Comparison of ENCODE assay signal across 24 cellular contexts in the genomic region with DNA sequence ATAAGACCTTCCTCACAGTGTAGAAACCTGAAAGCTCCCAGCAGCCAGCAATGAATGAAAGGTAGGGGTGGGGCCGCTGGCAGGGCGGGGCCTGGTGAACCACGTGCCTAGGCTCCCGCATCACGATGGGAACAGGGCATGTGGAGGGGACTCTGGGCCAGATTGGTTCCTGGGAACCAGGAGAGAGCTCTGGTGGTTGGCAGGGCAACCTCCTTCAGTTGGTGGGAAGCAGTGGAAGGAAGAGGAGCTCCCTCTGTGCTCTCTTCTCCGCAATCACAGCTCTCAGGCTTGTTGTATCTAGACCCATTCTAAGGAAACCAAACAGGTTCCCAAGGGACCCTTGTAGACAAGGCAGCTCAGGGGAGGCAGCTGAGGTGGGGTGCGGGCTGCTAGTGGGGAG. TPM values are rescaled to one million over a fixed set of nuclear protein-coding genes. Genes with fewer than 3 reads are reported as not detected.
DNase-seq lines count a peak whose midpoint lies in the region; ATAC-seq, FAIRE-seq and TF ChIP-seq lines count a peak whose summit lies in the region.
"Had no signal": no experiment of that assay in that cellular context is flagged by ENCODE, and none has a peak within 500 bp of the region (broad histone marks: within the 10 kb centered on the region; RNA-seq: fewer than 3 reads in every experiment).

No MANE protein-coding gene starts in this region.

- peaks cover 93% of the 10 kb centered on the region for H3K79me2 ChIP-seq in HCT116 (ENCODE audit: insufficient read depth, low read length)
- peaks cover 45% of the 10 kb centered on the region for H3K79me2 ChIP-seq in keratinocyte (ENCODE audit: control insufficient read depth, insufficient read depth, low read length)

- no peak overlapping the region; the same call in 1 of the 2 replicates for H3K27ac ChIP-seq in HCT116 (ENCODE audit: low read depth, low read length)
- H3K27ac ChIP-seq in caudate nucleus (ENCODE audit: low read depth, low read length), result no peak overlapping the region
- H3K27ac ChIP-seq in keratinocyte (ENCODE audit: control insufficient read depth, insufficient read depth, low read length), result peak overlapping the region; percentile 42
- peak overlapping the region; percentile 60 for H3K27ac ChIP-seq in thymus (ENCODE audit: low read depth)
- no peak overlapping the region for H3K27ac ChIP-seq in right atrium auricular region
- H3K27ac ChIP-seq: coronary artery, HL-60, KMS-11, PC-9, SJSA1, tibial nerve had no signal

- POLR2A ChIA-PET in HCT116 (lab: Charles Lee), result no interaction called here

- no peak for TF ChIP-seq RAD21 in HCT116 (IDR thresholded peaks at IDR 0.05; ENCODE audit: low read depth)

- DNase-seq in HCT116 (ENCODE audit: low read depth, low spot score), result no peak
- DNase-seq in caudate nucleus (lab: John Stamatoyannopoulos, UW), result peak in 39 of 61 donors; percentile 11 to 80 (median 32)
- DNase-seq in keratinocyte (ENCODE audit: low read depth, low spot score), result no peak
- DNase-seq in right atrium auricular region (ENCODE audit: low spot score), result no peak
- DNase-seq in activated effector memory CD4-positive, alpha-beta T cell treated with anti-CD3 and anti-CD28 coated beads, Interleukin-2, amount 50 U/mL, for 16 hours, result no peak
- DNase-seq: activated CD4-positive, CD25-positive, alpha-beta regulatory T cell treated with anti-CD3 and anti-CD28 coated beads, Interleukin-2, amount 50 U/mL, for 72 hours; activated CD8-positive, alpha-beta memory T cell treated with anti-CD3 and anti-CD28 coated beads for 24 hours; activated naive CD8-positive, alpha-beta T cell treated with anti-CD3 and anti-CD28 coated beads for 36 hours; foreskin fibroblast; MV-4-11; NCI-H187; NCI-H226; NCI-H82; PC-9; retina had no signal

- 93% methylated on average over 7 of the region's 7 CpGs for WGBS in thymus

- ATAC-seq in HCT116, result peak; percentile 45
- ATAC-seq in SK-N-SH treated with all-trans-retinoic acid at 6 μM for 48 hours, result no peak
- ATAC-seq: left lobe of liver had no signal

- intact Hi-C loops in HCT116 (cut with micrococcal nuclease), result no loop called here

- H3K9me1 ChIP-seq in keratinocyte (ENCODE audit: control insufficient read depth, extremely low read depth, insufficient read depth, low read length), result peaks cover 4% of the 10 kb centered on the region

- no peak overlapping the region for H3K4me2 ChIP-seq in HCT116 (ENCODE audit: low read length)
- peak overlapping the region; percentile 17 for H3K4me2 ChIP-seq in keratinocyte (ENCODE audit: control insufficient read depth, extremely low read depth, insufficient read depth, low read depth, low read length)
- H3K4me2 ChIP-seq: KMS-11, PC-9 had no signal

- H3K27me3 ChIP-seq in HCT116 (ENCODE audit: insufficient read depth, low read length) (no peaks in the 10 kb centered on the region), keratinocyte (ENCODE audit: control insufficient read depth, extremely low read depth, insufficient read depth, low read length) (no peaks in the 10 kb centered on the region), thymus (ENCODE audit: control insufficient read depth, insufficient read depth) (no peaks in the 10 kb centered on the region), right atrium auricular region (no peaks in the 10 kb centered on the region)
- H3K27me3 ChIP-seq: SJSA1, tibial nerve had no signal

- H3K9ac ChIP-seq in HCT116 (ENCODE audit: low read length) (no peak overlapping the region), keratinocyte (ENCODE audit: control insufficient read depth, extremely low read depth, insufficient read depth, low read length) (peak overlapping the region; percentile 22)
- H3K9ac ChIP-seq: KMS-11 had no signal

- peaks cover 9 to 30% of the 10 kb centered on the region in 2 experiments for H3K4me1 ChIP-seq in HCT116 (ENCODE audit: control insufficient read depth in 1 of 2, insufficient read depth in 2 of 2, low read length in 2 of 2)
- peaks cover 74% of the 10 kb centered on the region for H3K4me1 ChIP-seq in keratinocyte (ENCODE audit: control insufficient read depth, extremely low read depth, insufficient read depth, low read length)
- peaks cover 3% of the 10 kb centered on the region for H3K4me1 ChIP-seq in thymus (ENCODE audit: control insufficient read depth, insufficient read depth, low read length)
- H3K4me1 ChIP-seq in right atrium auricular region, result peaks cover 0 to 64% of the 10 kb centered on the region in 2 donors

- no peak overlapping the region for H3K4me3 ChIP-seq in HCT116 (replicated peaks in 1 of 2; ENCODE audit: low read depth in 1 of 2, low read length in 2 of 2)
- H3K4me3 ChIP-seq in keratinocyte (ENCODE audit: control insufficient read depth in 2 of 3, extremely low read depth in 1 of 3, insufficient read depth in 2 of 3, low read depth in 1 of 3, low read length in 3 of 3), result no peak overlapping the region
- H3K4me3 ChIP-seq in thymus (ENCODE audit: low read length), result no peak overlapping the region
- H3K4me3 ChIP-seq in right atrium auricular region, result no peak overlapping the region
- H3K4me3 ChIP-seq: coronary artery, HAP-1, PC-9, SJSA1, tibial nerve had no signal

- dilution Hi-C loops in keratinocyte (cut with MboI; ENCODE audit: extremely low pct_ligation_motif_present, low sequenced_read_pairs), result no loop called here

- no TSS peak for BruUV-seq in HCT116 (replicated peaks; lab: Mats Ljungman, UMichigan)

- CTCF ChIA-PET in HCT116 (lab: Charles Lee), result no interaction called here

- no peak for FAIRE-seq in keratinocyte (lab: Jason Lieb, UNC)

- TF ChIP-seq CTCF in HCT116 (IDR thresholded peaks at IDR 0.05 in 2 of 3, conservative IDR thresholded peaks at IDR 0.05 in 1 of 3; ENCODE audit: borderline replicate concordance in 1 of 3, insufficient read depth in 1 of 3, low read depth in 2 of 3, low read length in 2 of 3), result no peak
- TF ChIP-seq CTCF in keratinocyte (optimal IDR thresholded peaks at IDR 0.05 in 1 of 3, IDR thresholded peaks at IDR 0.05 in 1 of 3, conservative IDR thresholded peaks at IDR 0.05 in 1 of 3; ENCODE audit: extremely low read depth in 1 of 3, insufficient read depth in 2 of 3, low read length in 3 of 3), result no peak
- no peak for TF ChIP-seq CTCF in right atrium auricular region (IDR thresholded peaks at IDR 0.05)

- no peak for TF ChIP-seq POLR2A in HCT116 (IDR thresholded peaks at IDR 0.05; ENCODE audit: borderline replicate concordance, extremely low read depth, insufficient read depth, insufficient read length)

- peaks cover 35% of the 10 kb centered on the region for H4K20me1 ChIP-seq in HCT116 (ENCODE audit: insufficient read depth)
- H4K20me1 ChIP-seq in keratinocyte (ENCODE audit: control insufficient read depth, extremely low read depth, insufficient read depth, low read length), result peaks cover 5% of the 10 kb centered on the region

- RAD21 ChIA-PET in HCT116 (lab: Charles Lee; ENCODE audit: low non-redundant PET in 1 of 2, low total read pairs in 2 of 2, uncharacterized antibody in 2 of 2, unreplicated experiment in 2 of 2), result no interaction called here

- H3K9me3 ChIP-seq in HCT116 (ENCODE audit: control insufficient read depth in 1 of 2, insufficient read depth in 1 of 2, low read depth in 1 of 2, low read length in 2 of 2) (no peaks in the 10 kb centered on the region), keratinocyte (ENCODE audit: control insufficient read depth, low read depth, low read length) (no peaks in the 10 kb centered on the region), thymus (ENCODE audit: control insufficient read depth) (no peaks in the 10 kb centered on the region), right atrium auricular region (no peaks in the 10 kb centered on the region)
- H3K9me3 ChIP-seq: HAP-1, SJSA1, tibial nerve had no signal

- H3K36me3 ChIP-seq in HCT116 (ENCODE audit: control insufficient read depth in 1 of 2, insufficient read depth in 2 of 2, low read length in 2 of 2) (peaks cover 3 to 7% of the 10 kb centered on the region in 2 experiments; a peak in 1 of 4 replicates), keratinocyte (ENCODE audit: control insufficient read depth in 2 of 2, extremely low read depth in 1 of 2, insufficient read depth in 2 of 2, low read length in 2 of 2) (no peaks in the 10 kb centered on the region), thymus (ENCODE audit: control insufficient read depth, insufficient read depth) (peaks cover 5% of the 10 kb centered on the region), right atrium auricular region (peaks cover 11% of the 10 kb centered on the region)

- H2AFZ ChIP-seq in HCT116 (ENCODE audit: low read depth, low read length, poor library complexity, severe bottlenecking) (no peak overlapping the region), keratinocyte (ENCODE audit: control insufficient read depth, low read length) (no peak overlapping the region)
- H2AFZ ChIP-seq: PC-9 had no signal

- H3K9me2 ChIP-seq in HCT116 (ENCODE audit: insufficient read depth), result no peaks in the 10 kb centered on the region

RNA-seq across cellular contexts. Expression of a gene that starts 10.5 kb away (rescaled TPM):
- total RNA-seq in HCT116 (2021; ENCODE audit: unreplicated experiment) (68.3 TPM), right atrium auricular region (10 to 100 TPM; 25.0 to 59.3 TPM)
- polyA plus RNA-seq in HCT116 (2012), result 25.3 and 32.9 TPM in 2 replicates
- polyA plus RNA-seq in keratinocyte (30.2 to 54.1 TPM (median 41.2 TPM) in 3 replicates), thymus (42.4 TPM)
- 17.5 TPM for polyA plus RNA-seq in keratinocyte (2011; ENCODE audit: low read depth)
- 34.5 and 54.3 TPM in 2 replicates for polyA plus RNA-seq in keratinocyte (2011; cell fraction: cytosol; rRNA removed)
- polyA plus RNA-seq in keratinocyte (2011; cell fraction: nucleus; rRNA removed), result 87.7 and 94.8 TPM in 2 replicates
- polyA plus RNA-seq in keratinocyte (2012; ENCODE audit: low replicate concordance), result 20.4 and 34.5 TPM in 2 replicates
- 39.3 to 55.2 TPM (median 43.3 TPM) in 3 replicates for polyA minus RNA-seq in keratinocyte
- 29.0 TPM for polyA minus RNA-seq in keratinocyte (2011; cell fraction: cytosol; rRNA and poly(A)+ RNA removed)
- 24.7 and 41.9 TPM in 2 replicates for polyA minus RNA-seq in keratinocyte (2011; cell fraction: nucleus; rRNA and poly(A)+ RNA removed)

RNA-seq across cellular contexts. Expression of a gene that starts 46.8 kb away (rescaled TPM):
- 22.1 TPM for total RNA-seq in HCT116 (2021; ENCODE audit: unreplicated experiment)
- polyA plus RNA-seq in HCT116 (2012), result 21.3 and 23.7 TPM in 2 replicates
- polyA plus RNA-seq in keratinocyte, result 14.7 to 18.1 TPM (median 16.6 TPM) in 3 replicates
- polyA plus RNA-seq in keratinocyte (2011; ENCODE audit: low read depth), result 8.8 TPM
- polyA plus RNA-seq in keratinocyte (2011; cell fraction: cytosol; rRNA removed), result 9.2 and 13.6 TPM in 2 replicates
- 35.3 and 53.7 TPM in 2 replicates for polyA plus RNA-seq in keratinocyte (2011; cell fraction: nucleus; rRNA removed)
- polyA plus RNA-seq in keratinocyte (2012; ENCODE audit: low replicate concordance), result 10.7 and 13.3 TPM in 2 replicates
- 21.0 to 33.8 TPM (median 25.3 TPM) in 3 replicates for polyA minus RNA-seq in keratinocyte
- 12.3 TPM for polyA minus RNA-seq in keratinocyte (2011; cell fraction: cytosol; rRNA and poly(A)+ RNA removed)
- 17.7 and 33.6 TPM in 2 replicates for polyA minus RNA-seq in keratinocyte (2011; cell fraction: nucleus; rRNA and poly(A)+ RNA removed)
- polyA plus RNA-seq in thymus, result 28.0 TPM
- total RNA-seq in right atrium auricular region, result 10 to 100 TPM in 1 of 2 donors, 1 to 10 TPM in 1; 9.0 to 11.2 TPM

RNA-seq across cellular contexts. Expression of a gene that starts 57.3 kb away (rescaled TPM):
- 35.6 TPM for total RNA-seq in HCT116 (2021; ENCODE audit: unreplicated experiment)
- 28.7 and 29.2 TPM in 2 replicates for polyA plus RNA-seq in HCT116 (2012)
- 32.7 to 44.6 TPM (median 39.5 TPM) in 3 replicates for polyA plus RNA-seq in keratinocyte
- 4.9 TPM for polyA plus RNA-seq in keratinocyte (2011; ENCODE audit: low read depth)
- 37.8 and 41.7 TPM in 2 replicates for polyA plus RNA-seq in keratinocyte (2011; cell fraction: cytosol; rRNA removed)
- 40.8 and 58.1 TPM in 2 replicates for polyA plus RNA-seq in keratinocyte (2011; cell fraction: nucleus; rRNA removed)
- polyA plus RNA-seq in keratinocyte (2012; ENCODE audit: low replicate concordance), result 12.9 and 27.4 TPM in 2 replicates
- 59.5 to 60.3 TPM (median 59.8 TPM) in 3 replicates for polyA minus RNA-seq in keratinocyte
- 50.6 TPM for polyA minus RNA-seq in keratinocyte (2011; cell fraction: cytosol; rRNA and poly(A)+ RNA removed)
- 49.1 and 52.7 TPM in 2 replicates for polyA minus RNA-seq in keratinocyte (2011; cell fraction: nucleus; rRNA and poly(A)+ RNA removed)
- 11.5 TPM for polyA plus RNA-seq in thymus
- total RNA-seq in right atrium auricular region, result 10 to 100 TPM; 15.3 to 18.1 TPM

RNA-seq across cellular contexts. Expression of a gene that starts 57.7 kb away (rescaled TPM):
- total RNA-seq in HCT116 (2021; ENCODE audit: unreplicated experiment), result 89.6 TPM
- polyA plus RNA-seq in HCT116 (2012), result 25.8 and 33.7 TPM in 2 replicates
- 27.7 to 39.8 TPM (median 36.3 TPM) in 3 replicates for polyA plus RNA-seq in keratinocyte
- polyA plus RNA-seq in keratinocyte (2011; ENCODE audit: low read depth), result 22.1 TPM
- polyA plus RNA-seq in keratinocyte (2011; cell fraction: cytosol; rRNA removed), result 31.0 and 42.5 TPM in 2 replicates
- 42.5 and 51.0 TPM in 2 replicates for polyA plus RNA-seq in keratinocyte (2011; cell fraction: nucleus; rRNA removed)
- 16.1 and 27.8 TPM in 2 replicates for polyA plus RNA-seq in keratinocyte (2012; ENCODE audit: low replicate concordance)
- polyA minus RNA-seq in keratinocyte, result 26.6 to 35.1 TPM (median 27.8 TPM) in 3 replicates
- polyA minus RNA-seq in keratinocyte (2011; cell fraction: cytosol; rRNA and poly(A)+ RNA removed), result 29.7 TPM
- 21.4 and 28.2 TPM in 2 replicates for polyA minus RNA-seq in keratinocyte (2011; cell fraction: nucleus; rRNA and poly(A)+ RNA removed)
- polyA plus RNA-seq in thymus, result 14.4 TPM
- total RNA-seq in right atrium auricular region, result 10 to 100 TPM; 85.5 to 93.9 TPM

Comparison
In these comparisons a context has a peak if more than half of its experiments do, and no peak if none do; other contexts are left out.
1. DNase-seq: peak in caudate nucleus (39 of 61); none in HCT116 (single experiment), keratinocyte (single experiment), right atrium auricular region (single experiment) and activated effector memory CD4-positive, alpha-beta T cell treated with anti-CD3 and anti-CD28 coated beads, Interleukin-2, amount 50 U/mL, for 16 hours (single experiment).
2. H3K27ac ChIP-seq: peak in keratinocyte (single experiment) and thymus (single experiment); none in HCT116 (single experiment), caudate nucleus (single experiment) and right atrium auricular region (0 of 2).